In genomic region chr9:109652971-109653370, GRCh38 we compare ENCODE assay signal across 10 cellular contexts.
DNase-seq lines count a peak whose midpoint lies in the region; ATAC-seq, FAIRE-seq and TF ChIP-seq lines count a peak whose summit lies in the region.
"Had no signal": no experiment of that assay in that cellular context is flagged by ENCODE, and none has a peak within 500 bp of the region (broad histone marks: within the 10 kb centered on the region; RNA-seq: fewer than 3 reads in every experiment).

No MANE protein-coding gene starts in this region.

- intact Hi-C loops in kidney (cut with DNase I): no loop called here

- FAIRE-seq in kidney (lab: Jason Lieb, UNC): no peak

- no peak overlapping the region for H3K4me3 ChIP-seq in GM12875 (ENCODE audit: low read depth, low read length)
- H3K4me3 ChIP-seq in epithelial cell of proximal tubule (ENCODE audit: low read depth, low read length): no peak overlapping the region
- no peak overlapping the region for H3K4me3 ChIP-seq in neural progenitor cell
- no peak overlapping the region for H3K4me3 ChIP-seq in kidney (ENCODE audit: low read length in 2 of 2)

- H3K9me3 Mint-ChIP-seq in neural progenitor cell: no peaks in the 10 kb centered on the region

- H4K20me1 ChIP-seq in neural progenitor cell (ENCODE audit: low read depth): no peaks in the 10 kb centered on the region

- no peak overlapping the region for H3K27ac Mint-ChIP-seq in neural progenitor cell
- H3K27ac Mint-ChIP-seq: brain had no signal

- no peaks in the 10 kb centered on the region for H3K4me1 Mint-ChIP-seq in neural progenitor cell

- no peak overlapping the region for H3K4me2 ChIP-seq in neural progenitor cell

- H3K9me3 ChIP-seq in neural progenitor cell (ENCODE audit: low read depth) (no peaks in the 10 kb centered on the region), kidney (ENCODE audit: control insufficient read depth in 1 of 2, low read length in 2 of 2) (no peaks in the 10 kb centered on the region)

- H3K4me3 Mint-ChIP-seq in neural progenitor cell: no peak overlapping the region
- H3K4me3 Mint-ChIP-seq: brain had no signal

- no peak overlapping the region for H3K9ac ChIP-seq in neural progenitor cell
- no peak overlapping the region for H3K9ac ChIP-seq in kidney (ENCODE audit: low read length in 2 of 2)

- H3F3A ChIP-seq in neural progenitor cell (ENCODE audit: low read depth): no peaks in the 10 kb centered on the region

- H3K36me3 Mint-ChIP-seq in neural progenitor cell: no peaks in the 10 kb centered on the region
- H3K36me3 Mint-ChIP-seq: brain had no signal

- no peaks in the 10 kb centered on the region for H3K79me2 ChIP-seq in neural progenitor cell (ENCODE audit: low read depth)

- no peak overlapping the region for H2AFZ ChIP-seq in neural progenitor cell (replicated peaks)

- peaks cover 4% of the 10 kb centered on the region for H3K27me3 Mint-ChIP-seq in neural progenitor cell (ENCODE audit: insufficient read depth, low read depth)

- H3K36me3 ChIP-seq in neural progenitor cell: no peaks in the 10 kb centered on the region
- H3K36me3 ChIP-seq in kidney (ENCODE audit: control insufficient read depth in 1 of 2, insufficient read depth in 2 of 2, low read length in 2 of 2): no peaks in the 10 kb centered on the region

- DNase-seq in NCI-H460 (ENCODE audit: extremely low read depth, low read depth) (peak; percentile 32), epithelial cell of proximal tubule (ENCODE audit: low read depth) (no peak), neural progenitor cell (ENCODE audit: low spot score) (peak; percentile 22), GM20000 (ENCODE audit: low spot score) (no peak), kidney (no peak), activated gamma-delta T cell (lab: John Stamatoyannopoulos, UW) (no peak)
- DNase-seq: NCI-H774 had no signal

- no peak for ATAC-seq in HG03196 (IDR thresholded peaks at IDR 0.05; ENCODE audit: unreplicated experiment)

- no peak overlapping the region for H3K27ac ChIP-seq in neural progenitor cell
- H3K27ac ChIP-seq in kidney (ENCODE audit: low read depth in 2 of 2, low read length in 2 of 2): no peak overlapping the region

- 0 out of 2 replicates have a peak, but pooled peaks have one; percentile 2 for TF ChIP-seq CTCF in GM12875 (IDR thresholded peaks at IDR 0.05; ENCODE audit: borderline replicate concordance, insufficient read depth, low read depth, low read length)
- TF ChIP-seq CTCF in epithelial cell of proximal tubule (conservative IDR thresholded peaks at IDR 0.05; ENCODE audit: low read depth, low read length): peak; percentile 72
- TF ChIP-seq CTCF in neural progenitor cell (IDR thresholded peaks at IDR 0.05): peak; percentile 48
- no peak for TF ChIP-seq CTCF in GM20000 (IDR thresholded peaks at IDR 0.05; ENCODE audit: extremely low read depth, missing control alignments)
- TF ChIP-seq CTCF in kidney (IDR thresholded peaks at IDR 0.05; ENCODE audit: borderline replicate concordance, extremely low read depth, insufficient read depth): no peak

- H3K4me1 ChIP-seq in neural progenitor cell: no peaks in the 10 kb centered on the region
- no peaks in the 10 kb centered on the region for H3K4me1 ChIP-seq in kidney (ENCODE audit: control insufficient read depth in 1 of 2, insufficient read depth in 1 of 2, low read depth in 1 of 2, low read length in 2 of 2)

- H3K27me3 ChIP-seq in neural progenitor cell: no peaks in the 10 kb centered on the region

Comparison
In these comparisons a context has a peak if more than half of its experiments do, and no peak if none do; other contexts are left out.
1. CTCF ChIP-seq: peak in GM12875 (single experiment), epithelial cell of proximal tubule (single experiment) and neural progenitor cell (single experiment); none in GM20000 (single experiment) and kidney (single experiment).
2. DNase-seq: peak in NCI-H460 (single experiment) and neural progenitor cell (single experiment); none in epithelial cell of proximal tubule (single experiment), GM20000 (single experiment), kidney (single experiment) and activated gamma-delta T cell (single experiment).